ENCODE assay signal across 1 cellular context in the genomic region with DNA sequence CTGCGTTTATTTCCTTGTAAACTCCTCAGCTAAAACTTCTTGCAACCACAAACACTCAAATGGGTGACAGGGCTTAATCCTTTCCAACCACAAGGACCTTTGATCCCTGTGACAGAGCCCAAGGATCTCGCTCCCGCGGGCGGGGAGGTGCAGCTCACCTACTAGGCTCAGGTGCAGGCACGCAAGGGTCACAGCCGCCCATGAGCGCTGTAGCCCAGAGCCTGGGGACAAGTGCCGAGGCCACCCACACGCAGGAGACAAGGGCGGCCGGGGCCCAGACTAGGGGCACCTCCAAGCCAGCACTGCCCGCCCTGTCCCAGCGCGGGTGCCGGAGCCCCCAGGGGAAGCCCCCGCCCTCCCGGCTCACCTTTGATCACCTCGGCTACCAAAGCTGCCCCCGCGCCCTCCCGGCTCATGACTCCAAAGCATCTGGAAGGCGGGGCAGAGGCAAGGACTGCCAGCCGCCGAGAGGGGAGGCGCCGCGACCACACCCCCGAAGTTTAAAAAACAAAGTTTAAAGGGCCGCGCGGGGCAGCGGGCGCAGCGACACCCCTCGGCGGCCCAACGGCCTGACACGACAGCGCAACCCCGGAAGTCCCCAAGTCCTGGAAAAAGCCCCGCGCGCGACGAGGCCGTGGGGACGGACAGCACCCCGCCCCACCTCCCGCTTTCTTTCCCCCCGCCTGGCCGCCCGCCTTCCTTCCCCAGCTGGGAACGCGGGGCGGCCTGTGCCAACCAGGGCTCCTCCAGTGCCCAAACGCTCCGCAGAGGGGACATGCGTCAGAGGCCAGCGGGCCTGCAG.
A peak's percentile ranks its signal among the peaks of the same experiment; 100 is the strongest.
TF ChIP-seq lines count a peak whose summit lies in the region.

No MANE protein-coding gene starts in this region.

TF ChIP-seq in HepG2, 621 proteins besides CTCF, POLR2A, EP300 and RAD21 (continued from another document and continues in another):
- TF ChIP-seq JDP2 (CRISPR knock-in tag; IDR thresholded peaks at IDR 0.05; ENCODE audit: borderline replicate concordance) (no peak), ZNF121 (CRISPR knock-in tag; IDR thresholded peaks at IDR 0.05) (peak; percentile 68; the same call in 1 of the 2 replicates), ZNF180 (CRISPR knock-in tag; IDR thresholded peaks at IDR 0.05; ENCODE audit: borderline replicate concordance, low read depth) (no peak), ZKSCAN5 (CRISPR knock-in tag; IDR thresholded peaks at IDR 0.05) (no peak), YY1 (IDR thresholded peaks at IDR 0.05; ENCODE audit: insufficient read depth, insufficient replicate concordance, low read depth, low read length) (peak; percentile 5), CREB1 (IDR thresholded peaks at IDR 0.05) (no peak), CREB1 (CRISPR knock-in tag; IDR thresholded peaks at IDR 0.05) (peak; percentile 59; the same call in 1 of the 2 replicates), ZNF672 (CRISPR knock-in tag; IDR thresholded peaks at IDR 0.05) (no peak), AGO2 (optimal IDR thresholded peaks at IDR 0.05; ENCODE audit: low read depth, low read length) (peak; percentile 87), ONECUT2 (CRISPR knock-in tag; IDR thresholded peaks at IDR 0.05) (no peak), ZFP1 (CRISPR knock-in tag; IDR thresholded peaks at IDR 0.05) (peak; percentile 81), KMT2B (CRISPR knock-in tag; IDR thresholded peaks at IDR 0.05) (peak; percentile 71), ATM (IDR thresholded peaks at IDR 0.05; ENCODE audit: borderline replicate concordance) (no peak), NR2F1 (CRISPR knock-in tag; IDR thresholded peaks at IDR 0.05) (peak; percentile 49 to 81; a peak in 3 of 4 replicates), SATB2 (CRISPR knock-in tag; IDR thresholded peaks at IDR 0.05) (0 out of 2 replicates have a peak, but pooled peaks have one; percentile 26), ZBTB38 (CRISPR knock-in tag; IDR thresholded peaks at IDR 0.05) (peak; percentile 66)
- TF ChIP-seq, protein P1, sequence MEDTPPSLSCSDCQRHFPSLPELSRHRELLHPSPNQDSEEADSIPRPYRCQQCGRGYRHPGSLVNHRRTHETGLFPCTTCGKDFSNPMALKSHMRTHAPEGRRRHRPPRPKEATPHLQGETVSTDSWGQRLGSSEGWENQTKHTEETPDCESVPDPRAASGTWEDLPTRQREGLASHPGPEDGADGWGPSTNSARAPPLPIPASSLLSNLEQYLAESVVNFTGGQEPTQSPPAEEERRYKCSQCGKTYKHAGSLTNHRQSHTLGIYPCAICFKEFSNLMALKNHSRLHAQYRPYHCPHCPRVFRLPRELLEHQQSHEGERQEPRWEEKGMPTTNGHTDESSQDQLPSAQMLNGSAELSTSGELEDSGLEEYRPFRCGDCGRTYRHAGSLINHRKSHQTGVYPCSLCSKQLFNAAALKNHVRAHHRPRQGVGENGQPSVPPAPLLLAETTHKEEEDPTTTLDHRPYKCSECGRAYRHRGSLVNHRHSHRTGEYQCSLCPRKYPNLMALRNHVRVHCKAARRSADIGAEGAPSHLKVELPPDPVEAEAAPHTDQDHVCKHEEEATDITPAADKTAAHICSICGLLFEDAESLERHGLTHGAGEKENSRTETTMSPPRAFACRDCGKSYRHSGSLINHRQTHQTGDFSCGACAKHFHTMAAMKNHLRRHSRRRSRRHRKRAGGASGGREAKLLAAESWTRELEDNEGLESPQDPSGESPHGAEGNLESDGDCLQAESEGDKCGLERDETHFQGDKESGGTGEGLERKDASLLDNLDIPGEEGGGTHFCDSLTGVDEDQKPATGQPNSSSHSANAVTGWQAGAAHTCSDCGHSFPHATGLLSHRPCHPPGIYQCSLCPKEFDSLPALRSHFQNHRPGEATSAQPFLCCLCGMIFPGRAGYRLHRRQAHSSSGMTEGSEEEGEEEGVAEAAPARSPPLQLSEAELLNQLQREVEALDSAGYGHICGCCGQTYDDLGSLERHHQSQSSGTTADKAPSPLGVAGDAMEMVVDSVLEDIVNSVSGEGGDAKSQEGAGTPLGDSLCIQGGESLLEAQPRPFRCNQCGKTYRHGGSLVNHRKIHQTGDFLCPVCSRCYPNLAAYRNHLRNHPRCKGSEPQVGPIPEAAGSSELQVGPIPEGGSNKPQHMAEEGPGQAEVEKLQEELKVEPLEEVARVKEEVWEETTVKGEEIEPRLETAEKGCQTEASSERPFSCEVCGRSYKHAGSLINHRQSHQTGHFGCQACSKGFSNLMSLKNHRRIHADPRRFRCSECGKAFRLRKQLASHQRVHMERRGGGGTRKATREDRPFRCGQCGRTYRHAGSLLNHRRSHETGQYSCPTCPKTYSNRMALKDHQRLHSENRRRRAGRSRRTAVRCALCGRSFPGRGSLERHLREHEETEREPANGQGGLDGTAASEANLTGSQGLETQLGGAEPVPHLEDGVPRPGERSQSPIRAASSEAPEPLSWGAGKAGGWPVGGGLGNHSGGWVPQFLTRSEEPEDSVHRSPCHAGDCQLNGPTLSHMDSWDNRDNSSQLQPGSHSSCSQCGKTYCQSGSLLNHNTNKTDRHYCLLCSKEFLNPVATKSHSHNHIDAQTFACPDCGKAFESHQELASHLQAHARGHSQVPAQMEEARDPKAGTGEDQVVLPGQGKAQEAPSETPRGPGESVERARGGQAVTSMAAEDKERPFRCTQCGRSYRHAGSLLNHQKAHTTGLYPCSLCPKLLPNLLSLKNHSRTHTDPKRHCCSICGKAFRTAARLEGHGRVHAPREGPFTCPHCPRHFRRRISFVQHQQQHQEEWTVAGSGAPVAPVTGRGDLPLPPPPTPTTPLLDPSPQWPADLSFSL (CRISPR knock-in tag; IDR thresholded peaks at IDR 0.05): no peak; the same call in 1 of the 2 replicates
- TF ChIP-seq, protein P2, sequence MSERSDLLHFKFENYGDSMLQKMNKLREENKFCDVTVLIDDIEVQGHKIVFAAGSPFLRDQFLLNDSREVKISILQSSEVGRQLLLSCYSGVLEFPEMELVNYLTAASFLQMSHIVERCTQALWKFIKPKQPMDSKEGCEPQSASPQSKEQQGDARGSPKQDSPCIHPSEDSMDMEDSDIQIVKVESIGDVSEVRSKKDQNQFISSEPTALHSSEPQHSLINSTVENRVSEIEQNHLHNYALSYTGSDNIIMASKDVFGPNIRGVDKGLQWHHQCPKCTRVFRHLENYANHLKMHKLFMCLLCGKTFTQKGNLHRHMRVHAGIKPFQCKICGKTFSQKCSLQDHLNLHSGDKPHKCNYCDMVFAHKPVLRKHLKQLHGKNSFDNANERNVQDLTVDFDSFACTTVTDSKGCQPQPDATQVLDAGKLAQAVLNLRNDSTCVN (CRISPR knock-in tag; IDR thresholded peaks at IDR 0.05; ENCODE audit: borderline replicate concordance): no peak
- TF ChIP-seq, protein P3, sequence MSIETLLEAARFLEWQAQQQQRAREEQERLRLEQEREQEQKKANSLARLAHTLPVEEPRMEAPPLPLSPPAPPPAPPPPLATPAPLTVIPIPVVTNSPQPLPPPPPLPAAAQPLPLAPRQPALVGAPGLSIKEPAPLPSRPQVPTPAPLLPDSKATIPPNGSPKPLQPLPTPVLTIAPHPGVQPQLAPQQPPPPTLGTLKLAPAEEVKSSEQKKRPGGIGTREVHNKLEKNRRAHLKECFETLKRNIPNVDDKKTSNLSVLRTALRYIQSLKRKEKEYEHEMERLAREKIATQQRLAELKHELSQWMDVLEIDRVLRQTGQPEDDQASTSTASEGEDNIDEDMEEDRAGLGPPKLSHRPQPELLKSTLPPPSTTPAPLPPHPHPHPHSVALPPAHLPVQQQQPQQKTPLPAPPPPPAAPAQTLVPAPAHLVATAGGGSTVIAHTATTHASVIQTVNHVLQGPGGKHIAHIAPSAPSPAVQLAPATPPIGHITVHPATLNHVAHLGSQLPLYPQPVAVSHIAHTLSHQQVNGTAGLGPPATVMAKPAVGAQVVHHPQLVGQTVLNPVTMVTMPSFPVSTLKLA (IDR thresholded peaks at IDR 0.05): no peak
- TF ChIP-seq, protein P4, sequence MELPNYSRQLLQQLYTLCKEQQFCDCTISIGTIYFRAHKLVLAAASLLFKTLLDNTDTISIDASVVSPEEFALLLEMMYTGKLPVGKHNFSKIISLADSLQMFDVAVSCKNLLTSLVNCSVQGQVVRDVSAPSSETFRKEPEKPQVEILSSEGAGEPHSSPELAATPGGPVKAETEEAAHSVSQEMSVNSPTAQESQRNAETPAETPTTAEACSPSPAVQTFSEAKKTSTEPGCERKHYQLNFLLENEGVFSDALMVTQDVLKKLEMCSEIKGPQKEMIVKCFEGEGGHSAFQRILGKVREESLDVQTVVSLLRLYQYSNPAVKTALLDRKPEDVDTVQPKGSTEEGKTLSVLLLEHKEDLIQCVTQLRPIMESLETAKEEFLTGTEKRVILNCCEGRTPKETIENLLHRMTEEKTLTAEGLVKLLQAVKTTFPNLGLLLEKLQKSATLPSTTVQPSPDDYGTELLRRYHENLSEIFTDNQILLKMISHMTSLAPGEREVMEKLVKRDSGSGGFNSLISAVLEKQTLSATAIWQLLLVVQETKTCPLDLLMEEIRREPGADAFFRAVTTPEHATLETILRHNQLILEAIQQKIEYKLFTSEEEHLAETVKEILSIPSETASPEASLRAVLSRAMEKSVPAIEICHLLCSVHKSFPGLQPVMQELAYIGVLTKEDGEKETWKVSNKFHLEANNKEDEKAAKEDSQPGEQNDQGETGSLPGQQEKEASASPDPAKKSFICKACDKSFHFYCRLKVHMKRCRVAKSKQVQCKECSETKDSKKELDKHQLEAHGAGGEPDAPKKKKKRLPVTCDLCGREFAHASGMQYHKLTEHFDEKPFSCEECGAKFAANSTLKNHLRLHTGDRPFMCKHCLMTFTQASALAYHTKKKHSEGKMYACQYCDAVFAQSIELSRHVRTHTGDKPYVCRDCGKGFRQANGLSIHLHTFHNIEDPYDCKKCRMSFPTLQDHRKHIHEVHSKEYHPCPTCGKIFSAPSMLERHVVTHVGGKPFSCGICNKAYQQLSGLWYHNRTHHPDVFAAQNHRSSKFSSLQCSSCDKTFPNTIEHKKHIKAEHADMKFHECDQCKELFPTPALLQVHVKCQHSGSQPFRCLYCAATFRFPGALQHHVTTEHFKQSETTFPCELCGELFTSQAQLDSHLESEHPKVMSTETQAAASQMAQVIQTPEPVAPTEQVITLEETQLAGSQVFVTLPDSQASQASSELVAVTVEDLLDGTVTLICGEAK (IDR thresholded peaks at IDR 0.05): no peak
- TF ChIP-seq, protein P4 (CRISPR knock-in tag; IDR thresholded peaks at IDR 0.05): no peak; the same call in 1 of the 2 replicates
- TF ChIP-seq, protein P5, sequence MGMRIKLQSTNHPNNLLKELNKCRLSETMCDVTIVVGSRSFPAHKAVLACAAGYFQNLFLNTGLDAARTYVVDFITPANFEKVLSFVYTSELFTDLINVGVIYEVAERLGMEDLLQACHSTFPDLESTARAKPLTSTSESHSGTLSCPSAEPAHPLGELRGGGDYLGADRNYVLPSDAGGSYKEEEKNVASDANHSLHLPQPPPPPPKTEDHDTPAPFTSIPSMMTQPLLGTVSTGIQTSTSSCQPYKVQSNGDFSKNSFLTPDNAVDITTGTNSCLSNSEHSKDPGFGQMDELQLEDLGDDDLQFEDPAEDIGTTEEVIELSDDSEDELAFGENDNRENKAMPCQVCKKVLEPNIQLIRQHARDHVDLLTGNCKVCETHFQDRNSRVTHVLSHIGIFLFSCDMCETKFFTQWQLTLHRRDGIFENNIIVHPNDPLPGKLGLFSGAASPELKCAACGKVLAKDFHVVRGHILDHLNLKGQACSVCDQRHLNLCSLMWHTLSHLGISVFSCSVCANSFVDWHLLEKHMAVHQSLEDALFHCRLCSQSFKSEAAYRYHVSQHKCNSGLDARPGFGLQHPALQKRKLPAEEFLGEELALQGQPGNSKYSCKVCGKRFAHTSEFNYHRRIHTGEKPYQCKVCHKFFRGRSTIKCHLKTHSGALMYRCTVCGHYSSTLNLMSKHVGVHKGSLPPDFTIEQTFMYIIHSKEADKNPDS (CRISPR knock-in tag; IDR thresholded peaks at IDR 0.05): no peak
- TF ChIP-seq, protein P6, sequence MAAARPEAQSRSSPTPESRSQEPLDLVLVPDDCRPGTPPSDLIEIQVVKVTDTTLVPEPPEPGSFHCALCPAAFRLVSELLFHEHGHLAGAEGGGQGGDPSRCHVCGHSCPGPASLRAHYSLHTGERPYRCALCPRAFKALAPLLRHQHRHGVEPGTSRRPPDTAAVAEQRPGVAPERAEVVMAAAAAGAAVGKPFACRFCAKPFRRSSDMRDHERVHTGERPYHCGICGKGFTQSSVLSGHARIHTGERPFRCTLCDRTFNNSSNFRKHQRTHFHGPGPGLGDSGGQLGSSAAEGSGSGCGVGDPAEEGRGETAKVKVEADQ (CRISPR knock-in tag; IDR thresholded peaks at IDR 0.05; ENCODE audit: borderline replicate concordance): no peak
- TF ChIP-seq, protein P7, sequence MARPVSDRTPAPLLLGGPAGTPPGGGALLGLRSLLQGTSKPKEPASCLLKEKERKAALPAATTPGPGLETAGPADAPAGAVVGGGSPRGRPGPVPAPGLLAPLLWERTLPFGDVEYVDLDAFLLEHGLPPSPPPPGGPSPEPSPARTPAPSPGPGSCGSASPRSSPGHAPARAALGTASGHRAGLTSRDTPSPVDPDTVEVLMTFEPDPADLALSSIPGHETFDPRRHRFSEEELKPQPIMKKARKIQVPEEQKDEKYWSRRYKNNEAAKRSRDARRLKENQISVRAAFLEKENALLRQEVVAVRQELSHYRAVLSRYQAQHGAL (CRISPR knock-in tag; IDR thresholded peaks at IDR 0.05; ENCODE audit: not compliant biosample characterization): no peak
- TF ChIP-seq, protein P8, sequence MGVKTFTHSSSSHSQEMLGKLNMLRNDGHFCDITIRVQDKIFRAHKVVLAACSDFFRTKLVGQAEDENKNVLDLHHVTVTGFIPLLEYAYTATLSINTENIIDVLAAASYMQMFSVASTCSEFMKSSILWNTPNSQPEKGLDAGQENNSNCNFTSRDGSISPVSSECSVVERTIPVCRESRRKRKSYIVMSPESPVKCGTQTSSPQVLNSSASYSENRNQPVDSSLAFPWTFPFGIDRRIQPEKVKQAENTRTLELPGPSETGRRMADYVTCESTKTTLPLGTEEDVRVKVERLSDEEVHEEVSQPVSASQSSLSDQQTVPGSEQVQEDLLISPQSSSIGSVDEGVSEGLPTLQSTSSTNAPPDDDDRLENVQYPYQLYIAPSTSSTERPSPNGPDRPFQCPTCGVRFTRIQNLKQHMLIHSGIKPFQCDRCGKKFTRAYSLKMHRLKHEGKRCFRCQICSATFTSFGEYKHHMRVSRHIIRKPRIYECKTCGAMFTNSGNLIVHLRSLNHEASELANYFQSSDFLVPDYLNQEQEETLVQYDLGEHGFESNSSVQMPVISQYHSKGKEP (CRISPR knock-in tag; IDR thresholded peaks at IDR 0.05): no peak
